Comparison of ENCODE assay signal across 1 cellular context in the genomic region with DNA sequence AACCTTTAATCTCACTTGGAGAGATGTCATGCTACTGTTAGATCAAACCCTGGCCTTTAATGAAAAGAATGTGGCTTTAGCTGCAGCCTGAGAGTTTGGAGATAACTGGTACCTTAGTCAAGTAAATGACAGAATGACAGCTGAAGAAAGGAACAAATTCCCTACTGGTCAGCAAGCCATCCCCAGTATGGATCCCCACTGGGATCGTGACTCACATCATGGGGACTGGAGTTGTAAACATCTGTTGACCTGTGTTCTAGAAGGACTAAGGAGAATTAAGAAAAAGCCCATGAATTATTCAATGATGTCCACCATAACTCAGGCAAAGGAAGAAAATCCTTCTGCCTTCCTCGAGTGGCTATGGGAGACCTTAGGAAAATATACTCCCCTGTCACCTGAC.
TF ChIP-seq lines count a peak whose summit lies in the region.

No MANE protein-coding gene starts in this region.

TF ChIP-seq in GM23338, 12 proteins besides CTCF, POLR2A, EP300 and RAD21:
- TF ChIP-seq, protein P1, sequence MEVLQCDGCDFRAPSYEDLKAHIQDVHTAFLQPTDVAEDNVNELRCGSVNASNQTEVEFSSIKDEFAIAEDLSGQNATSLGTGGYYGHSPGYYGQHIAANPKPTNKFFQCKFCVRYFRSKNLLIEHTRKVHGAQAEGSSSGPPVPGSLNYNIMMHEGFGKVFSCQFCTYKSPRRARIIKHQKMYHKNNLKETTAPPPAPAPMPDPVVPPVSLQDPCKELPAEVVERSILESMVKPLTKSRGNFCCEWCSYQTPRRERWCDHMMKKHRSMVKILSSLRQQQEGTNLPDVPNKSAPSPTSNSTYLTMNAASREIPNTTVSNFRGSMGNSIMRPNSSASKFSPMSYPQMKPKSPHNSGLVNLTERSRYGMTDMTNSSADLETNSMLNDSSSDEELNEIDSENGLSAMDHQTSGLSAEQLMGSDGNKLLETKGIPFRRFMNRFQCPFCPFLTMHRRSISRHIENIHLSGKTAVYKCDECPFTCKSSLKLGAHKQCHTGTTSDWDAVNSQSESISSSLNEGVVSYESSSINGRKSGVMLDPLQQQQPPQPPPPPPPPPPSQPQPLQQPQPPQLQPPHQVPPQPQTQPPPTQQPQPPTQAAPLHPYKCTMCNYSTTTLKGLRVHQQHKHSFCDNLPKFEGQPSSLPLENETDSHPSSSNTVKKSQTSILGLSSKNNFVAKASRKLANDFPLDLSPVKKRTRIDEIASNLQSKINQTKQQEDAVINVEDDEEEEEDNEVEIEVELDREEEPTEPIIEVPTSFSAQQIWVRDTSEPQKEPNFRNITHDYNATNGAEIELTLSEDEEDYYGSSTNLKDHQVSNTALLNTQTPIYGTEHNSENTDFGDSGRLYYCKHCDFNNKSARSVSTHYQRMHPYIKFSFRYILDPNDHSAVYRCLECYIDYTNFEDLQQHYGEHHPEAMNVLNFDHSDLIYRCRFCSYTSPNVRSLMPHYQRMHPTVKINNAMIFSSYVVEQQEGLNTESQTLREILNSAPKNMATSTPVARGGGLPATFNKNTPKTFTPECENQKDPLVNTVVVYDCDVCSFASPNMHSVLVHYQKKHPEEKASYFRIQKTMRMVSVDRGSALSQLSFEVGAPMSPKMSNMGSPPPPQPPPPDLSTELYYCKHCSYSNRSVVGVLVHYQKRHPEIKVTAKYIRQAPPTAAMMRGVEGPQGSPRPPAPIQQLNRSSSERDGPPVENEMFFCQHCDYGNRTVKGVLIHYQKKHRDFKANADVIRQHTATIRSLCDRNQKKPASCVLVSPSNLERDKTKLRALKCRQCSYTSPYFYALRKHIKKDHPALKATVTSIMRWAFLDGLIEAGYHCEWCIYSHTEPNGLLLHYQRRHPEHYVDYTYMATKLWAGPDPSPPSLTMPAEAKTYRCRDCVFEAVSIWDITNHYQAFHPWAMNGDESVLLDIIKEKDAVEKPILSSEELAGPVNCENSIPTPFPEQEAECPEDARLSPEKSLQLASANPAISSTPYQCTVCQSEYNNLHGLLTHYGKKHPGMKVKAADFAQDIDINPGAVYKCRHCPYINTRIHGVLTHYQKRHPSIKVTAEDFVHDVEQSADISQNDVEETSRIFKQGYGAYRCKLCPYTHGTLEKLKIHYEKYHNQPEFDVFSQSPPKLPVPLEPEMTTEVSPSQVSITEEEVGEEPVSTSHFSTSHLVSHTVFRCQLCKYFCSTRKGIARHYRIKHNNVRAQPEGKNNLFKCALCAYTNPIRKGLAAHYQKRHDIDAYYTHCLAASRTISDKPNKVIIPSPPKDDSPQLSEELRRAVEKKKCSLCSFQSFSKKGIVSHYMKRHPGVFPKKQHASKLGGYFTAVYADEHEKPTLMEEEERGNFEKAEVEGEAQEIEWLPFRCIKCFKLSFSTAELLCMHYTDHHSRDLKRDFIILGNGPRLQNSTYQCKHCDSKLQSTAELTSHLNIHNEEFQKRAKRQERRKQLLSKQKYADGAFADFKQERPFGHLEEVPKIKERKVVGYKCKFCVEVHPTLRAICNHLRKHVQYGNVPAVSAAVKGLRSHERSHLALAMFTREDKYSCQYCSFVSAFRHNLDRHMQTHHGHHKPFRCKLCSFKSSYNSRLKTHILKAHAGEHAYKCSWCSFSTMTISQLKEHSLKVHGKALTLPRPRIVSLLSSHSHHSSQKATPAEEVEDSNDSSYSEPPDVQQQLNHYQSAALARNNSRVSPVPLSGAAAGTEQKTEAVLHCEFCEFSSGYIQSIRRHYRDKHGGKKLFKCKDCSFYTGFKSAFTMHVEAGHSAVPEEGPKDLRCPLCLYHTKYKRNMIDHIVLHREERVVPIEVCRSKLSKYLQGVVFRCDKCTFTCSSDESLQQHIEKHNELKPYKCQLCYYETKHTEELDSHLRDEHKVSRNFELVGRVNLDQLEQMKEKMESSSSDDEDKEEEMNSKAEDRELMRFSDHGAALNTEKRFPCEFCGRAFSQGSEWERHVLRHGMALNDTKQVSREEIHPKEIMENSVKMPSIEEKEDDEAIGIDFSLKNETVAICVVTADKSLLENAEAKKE (CRISPR knock-in tag; IDR thresholded peaks at IDR 0.05): peak; percentile 70
